In genomic region chr7:129041142-129041928, GRCh38 we compare ENCODE assay signal across 13 cellular contexts. TPM values are rescaled to one million over a fixed set of nuclear protein-coding genes. Genes with fewer than 3 reads are reported as not detected.
A peak's percentile ranks its signal among the peaks of the same experiment; 100 is the strongest.
DNase-seq lines count a peak whose midpoint lies in the region; ATAC-seq, FAIRE-seq and TF ChIP-seq lines count a peak whose summit lies in the region.
"Had no signal": no experiment of that assay in that cellular context is flagged by ENCODE, and none has a peak within 500 bp of the region (broad histone marks: within the 10 kb centered on the region; RNA-seq: fewer than 3 reads in every experiment).

No MANE protein-coding gene starts in this region.

- TF ChIP-seq POLR2A in adrenal gland (IDR thresholded peaks at IDR 0.05) = no peak

- POLR2A ChIA-PET in CD4-positive, alpha-beta memory T cell (lab: Charles Lee; ENCODE audit: partially characterized antibody) = interaction anchor here (1.1 kb wide), 1 partner anchor 14 kb away, joined by 3 read pairs; no protein-coding TSS in a partner anchor
- POLR2A ChIA-PET in Panc1 (lab: Charles Lee) = no interaction called here

- H3K27me3 Mint-ChIP-seq in CD4-positive, alpha-beta memory T cell = no peaks in the 10 kb centered on the region

- peaks cover 38 to 42% of the 10 kb centered on the region in 2 donors for H3K36me3 Mint-ChIP-seq in CD4-positive, alpha-beta memory T cell

- no peak overlapping the region for H3K4me3 ChIP-seq in CD4-positive, alpha-beta memory T cell (ENCODE audit: low read length in 2 of 2)
- H3K4me3 ChIP-seq in Panc1 (ENCODE audit: low read depth in 2 of 2, low read length in 2 of 2) = no peak overlapping the region
- no peak overlapping the region for H3K4me3 ChIP-seq in iPS-18a (ENCODE audit: low read length)
- H3K4me3 ChIP-seq in adrenal gland = no peak overlapping the region

- peaks cover 52 to 81% (median 66%) of the 10 kb centered on the region in 4 donors for H3K4me1 Mint-ChIP-seq in CD4-positive, alpha-beta memory T cell

- peak overlapping the region in 5 of 7 donors; percentile 6 to 79 (median 22) for H3K27ac Mint-ChIP-seq in CD4-positive, alpha-beta memory T cell

- H3K9me3 ChIP-seq in CD4-positive, alpha-beta memory T cell (ENCODE audit: control insufficient read depth in 1 of 2, low read length in 2 of 2) = no peaks in the 10 kb centered on the region
- H3K9me3 ChIP-seq in Panc1 (ENCODE audit: control insufficient read depth, insufficient read depth, low read depth, low read length) (no peaks in the 10 kb centered on the region), iPS-18a (ENCODE audit: control insufficient read depth, low read depth, low read length) (no peaks in the 10 kb centered on the region), adrenal gland (replicated peaks in 1 of 3) (no peaks in the 10 kb centered on the region)

- ATAC-seq in Panc1 = 0 out of 2 replicates have a peak, but pooled peaks have one; percentile 56

- no peaks in the 10 kb centered on the region for H3K27me3 ChIP-seq in CD4-positive, alpha-beta memory T cell (ENCODE audit: insufficient read depth, low read length)
- no peaks in the 10 kb centered on the region for H3K27me3 ChIP-seq in Panc1 (ENCODE audit: control insufficient read depth, insufficient read depth, low read length)
- no peaks in the 10 kb centered on the region for H3K27me3 ChIP-seq in iPS-18a (ENCODE audit: control insufficient read depth, insufficient read depth, low read length)
- no peaks in the 10 kb centered on the region for H3K27me3 ChIP-seq in adrenal gland

- intact Hi-C loops in CD4-positive, alpha-beta memory T cell (cut with micrococcal nuclease) = no loop called here
- intact Hi-C loops in Panc1 (cut with micrococcal nuclease; ENCODE audit: unreplicated experiment) (no loop called here), adrenal gland (cut with DNase I) (no loop called here)

- peaks cover 57% of the 10 kb centered on the region for H3K4me1 ChIP-seq in CD4-positive, alpha-beta memory T cell (ENCODE audit: insufficient read depth, low read length)
- H3K4me1 ChIP-seq in Panc1 (ENCODE audit: control insufficient read depth, insufficient read depth, low read length) = peaks cover 3% of the 10 kb centered on the region; the same call in 1 of the 2 replicates
- H3K4me1 ChIP-seq in iPS-18a (ENCODE audit: control insufficient read depth, low read depth, low read length) = peaks cover 26% of the 10 kb centered on the region
- H3K4me1 ChIP-seq in adrenal gland (replicated peaks in 1 of 2) = peaks cover 9 to 25% of the 10 kb centered on the region in 2 donors

- in situ Hi-C loops in Panc1 (cut with HindIII; ENCODE audit: low pct_unique_long_range_greater_than_20kb, low sequenced_read_pairs) = no loop called here

- CTCF ChIA-PET in CD4-positive, alpha-beta memory T cell (lab: Charles Lee; ENCODE audit: partially characterized antibody) = no interaction called here
- CTCF ChIA-PET in Panc1 (lab: Charles Lee) = no interaction called here

- DNase-seq in CD4-positive, alpha-beta memory T cell = no peak
- DNase-seq in GM18507 (ENCODE audit: extremely low spot score, insufficient read length, low read depth) (no peak), Panc1 (ENCODE audit: low read depth, low spot score) (no peak), adrenal gland (no peak), foreskin melanocyte (no peak), COLO668 (lab: John Stamatoyannopoulos, UW; ENCODE audit: unreplicated experiment) (no peak), epidermal melanocyte (ENCODE audit: insufficient read length, low spot score) (no peak)
- DNase-seq: activated CD8-positive, alpha-beta memory T cell treated with anti-CD3 and anti-CD28 coated beads, Interleukin-2, amount 50 U/mL, for 48 hours; caudate nucleus; NCI-H2081 treated with DMSO at 0.1 percent for 48 hours; retina; stimulated activated CD4-positive, alpha-beta T cell treated with anti-CD3 and anti-CD28 coated beads, Interleukin-4, amount 100 ng/mL, for 24 hours had no signal

- H3K36me3 ChIP-seq in CD4-positive, alpha-beta memory T cell (ENCODE audit: insufficient read depth, low read length) = peaks cover 11% of the 10 kb centered on the region
- H3K36me3 ChIP-seq in Panc1 (ENCODE audit: control insufficient read depth, insufficient read depth, low read length) (no peaks in the 10 kb centered on the region; the same call in 1 of the 2 replicates), iPS-18a (ENCODE audit: control insufficient read depth, low read depth, low read length) (peaks cover 11% of the 10 kb centered on the region), adrenal gland (replicated peaks in 1 of 2) (peaks cover 0 to 11% of the 10 kb centered on the region in 2 donors)

- no peak for TF ChIP-seq CTCF in Panc1 (IDR thresholded peaks at IDR 0.05)
- no peak for TF ChIP-seq CTCF in adrenal gland (IDR thresholded peaks at IDR 0.05)

- WGBS in adrenal gland, 4 donors = 89 to 98% (median 95%) methylated on average over 2 of the region's 2 CpGs

- H3K4me3 Mint-ChIP-seq in CD4-positive, alpha-beta memory T cell = peak overlapping the region in 2 of 8 donors; percentile 1 to 11

- FAIRE-seq in GM18507 (lab: Jason Lieb, UNC) = peak; percentile 48

- H3K9me3 Mint-ChIP-seq in CD4-positive, alpha-beta memory T cell = peaks cover 0 to 2% (median 0%) of the 10 kb centered on the region in 8 donors

- no peak overlapping the region for H3K9ac ChIP-seq in iPS-18a (ENCODE audit: low read length)

- no peak overlapping the region for H3K27ac ChIP-seq in CD4-positive, alpha-beta memory T cell (ENCODE audit: low read depth, low read length)
- H3K27ac ChIP-seq in Panc1 (ENCODE audit: low read length) = no peak overlapping the region
- H3K27ac ChIP-seq in iPS-18a (ENCODE audit: low read length) = peak overlapping the region; percentile 18
- H3K27ac ChIP-seq in adrenal gland = no peak overlapping the region

- no TSS peak for BruUV-seq in Panc1 (replicated peaks; lab: Mats Ljungman, UMichigan)

RNA-seq across cellular contexts. Expression of gene TNPO3, which starts 13.6 kb away (rescaled TPM):
- 10 to 100 TPM; 41.7 to 44.5 TPM for total RNA-seq in CD4-positive, alpha-beta memory T cell
- polyA plus RNA-seq in CD4-positive, alpha-beta memory T cell = 10 to 100 TPM; 34.4 to 41.1 TPM
- 71.8 TPM for total RNA-seq in Panc1 (2021; ENCODE audit: unreplicated experiment)
- polyA plus RNA-seq in Panc1 (2012; ENCODE audit: insufficient read length) = 45.6 TPM
- total RNA-seq in adrenal gland = 10 to 100 TPM; 31.2 to 46.9 (median 41.8) TPM
- 10 to 100 TPM; 10.6 to 56.0 (median 12.3) TPM for polyA plus RNA-seq in adrenal gland
